In genomic region chr11:59556115-59556882, GRCh38 we compare ENCODE assay signal across 1 cellular context.
TF ChIP-seq lines count a peak whose summit lies in the region.

No MANE protein-coding gene starts in this region.

TF ChIP-seq in GM12878, 131 proteins besides CTCF, POLR2A, EP300 and RAD21 (continues in another document):
- TF ChIP-seq, protein P1, sequence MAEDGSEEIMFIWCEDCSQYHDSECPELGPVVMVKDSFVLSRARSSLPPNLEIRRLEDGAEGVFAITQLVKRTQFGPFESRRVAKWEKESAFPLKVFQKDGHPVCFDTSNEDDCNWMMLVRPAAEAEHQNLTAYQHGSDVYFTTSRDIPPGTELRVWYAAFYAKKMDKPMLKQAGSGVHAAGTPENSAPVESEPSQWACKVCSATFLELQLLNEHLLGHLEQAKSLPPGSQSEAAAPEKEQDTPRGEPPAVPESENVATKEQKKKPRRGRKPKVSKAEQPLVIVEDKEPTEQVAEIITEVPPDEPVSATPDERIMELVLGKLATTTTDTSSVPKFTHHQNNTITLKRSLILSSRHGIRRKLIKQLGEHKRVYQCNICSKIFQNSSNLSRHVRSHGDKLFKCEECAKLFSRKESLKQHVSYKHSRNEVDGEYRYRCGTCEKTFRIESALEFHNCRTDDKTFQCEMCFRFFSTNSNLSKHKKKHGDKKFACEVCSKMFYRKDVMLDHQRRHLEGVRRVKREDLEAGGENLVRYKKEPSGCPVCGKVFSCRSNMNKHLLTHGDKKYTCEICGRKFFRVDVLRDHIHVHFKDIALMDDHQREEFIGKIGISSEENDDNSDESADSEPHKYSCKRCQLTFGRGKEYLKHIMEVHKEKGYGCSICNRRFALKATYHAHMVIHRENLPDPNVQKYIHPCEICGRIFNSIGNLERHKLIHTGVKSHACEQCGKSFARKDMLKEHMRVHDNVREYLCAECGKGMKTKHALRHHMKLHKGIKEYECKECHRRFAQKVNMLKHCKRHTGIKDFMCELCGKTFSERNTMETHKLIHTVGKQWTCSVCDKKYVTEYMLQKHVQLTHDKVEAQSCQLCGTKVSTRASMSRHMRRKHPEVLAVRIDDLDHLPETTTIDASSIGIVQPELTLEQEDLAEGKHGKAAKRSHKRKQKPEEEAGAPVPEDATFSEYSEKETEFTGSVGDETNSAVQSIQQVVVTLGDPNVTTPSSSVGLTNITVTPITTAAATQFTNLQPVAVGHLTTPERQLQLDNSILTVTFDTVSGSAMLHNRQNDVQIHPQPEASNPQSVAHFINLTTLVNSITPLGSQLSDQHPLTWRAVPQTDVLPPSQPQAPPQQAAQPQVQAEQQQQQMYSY (CRISPR knock-in tag; IDR thresholded peaks at IDR 0.05), result no peak
- TF ChIP-seq JUNB (IDR thresholded peaks at IDR 0.05) (no peak), GATAD2B (conservative IDR thresholded peaks at IDR 0.05; ENCODE audit: low read depth) (0 out of 2 replicates have a peak, but pooled peaks have one; percentile 7), RUNX3 (IDR thresholded peaks at IDR 0.05; ENCODE audit: low read length) (no peak; the same call in 1 of the 2 replicates), EED (IDR thresholded peaks at IDR 0.05; ENCODE audit: low read depth) (0 out of 2 replicates have a peak, but pooled peaks have one; percentile 8), NR2C2 (IDR thresholded peaks at IDR 0.05; ENCODE audit: borderline replicate concordance, control insufficient read depth, insufficient read length, low read depth) (no peak), GABPA (IDR thresholded peaks at IDR 0.05; ENCODE audit: low read depth) (peak; percentile 65), REST (IDR thresholded peaks at IDR 0.05; ENCODE audit: low read depth, low read length) (0 out of 2 replicates have a peak, but pooled peaks have one; percentile 5), TARDBP (IDR thresholded peaks at IDR 0.05; ENCODE audit: borderline replicate concordance) (peak; percentile 94; the same call in 1 of the 2 replicates), SIN3A (IDR thresholded peaks at IDR 0.05; ENCODE audit: low read depth, low read length) (0 out of 2 replicates have a peak, but pooled peaks have one; percentile 35), ATF7 (IDR thresholded peaks at IDR 0.05; ENCODE audit: low read depth) (no peak), ZBTB40 (IDR thresholded peaks at IDR 0.05; ENCODE audit: borderline replicate concordance) (peak; percentile 55; the same call in 1 of the 2 replicates), TBL1XR1 (IDR thresholded peaks at IDR 0.05; ENCODE audit: low read depth, low read length) (peak; percentile 48; the same call in 1 of the 2 replicates), ZNF24 (IDR thresholded peaks at IDR 0.05) (peak; percentile 98), ATF2 (IDR thresholded peaks at IDR 0.05; ENCODE audit: low read length) (peak; percentile 37; the same call in 1 of the 2 replicates), ZNF687 (IDR thresholded peaks at IDR 0.05) (peak; percentile 32; the same call in 1 of the 2 replicates), SMARCA5 (IDR thresholded peaks at IDR 0.05) (peak; percentile 83; the same call in 1 of the 2 replicates), SKIL (IDR thresholded peaks at IDR 0.05; ENCODE audit: low read depth, poor library complexity, severe bottlenecking) (peak; percentile 76), POLR2AphosphoS5 (IDR thresholded peaks at IDR 0.05; ENCODE audit: low read length) (no peak), IKZF2 (IDR thresholded peaks at IDR 0.05) (peak; percentile 68 to 70; a peak in 3 of 4 replicates), ZNF217 (IDR thresholded peaks at IDR 0.05) (peak; percentile 95)
- TF ChIP-seq, protein P2, sequence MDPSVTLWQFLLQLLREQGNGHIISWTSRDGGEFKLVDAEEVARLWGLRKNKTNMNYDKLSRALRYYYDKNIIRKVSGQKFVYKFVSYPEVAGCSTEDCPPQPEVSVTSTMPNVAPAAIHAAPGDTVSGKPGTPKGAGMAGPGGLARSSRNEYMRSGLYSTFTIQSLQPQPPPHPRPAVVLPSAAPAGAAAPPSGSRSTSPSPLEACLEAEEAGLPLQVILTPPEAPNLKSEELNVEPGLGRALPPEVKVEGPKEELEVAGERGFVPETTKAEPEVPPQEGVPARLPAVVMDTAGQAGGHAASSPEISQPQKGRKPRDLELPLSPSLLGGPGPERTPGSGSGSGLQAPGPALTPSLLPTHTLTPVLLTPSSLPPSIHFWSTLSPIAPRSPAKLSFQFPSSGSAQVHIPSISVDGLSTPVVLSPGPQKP (IDR thresholded peaks at IDR 0.05; ENCODE audit: low read depth, low read length), result peak; percentile 13; the same call in 1 of the 2 replicates
- TF ChIP-seq, protein P3, sequence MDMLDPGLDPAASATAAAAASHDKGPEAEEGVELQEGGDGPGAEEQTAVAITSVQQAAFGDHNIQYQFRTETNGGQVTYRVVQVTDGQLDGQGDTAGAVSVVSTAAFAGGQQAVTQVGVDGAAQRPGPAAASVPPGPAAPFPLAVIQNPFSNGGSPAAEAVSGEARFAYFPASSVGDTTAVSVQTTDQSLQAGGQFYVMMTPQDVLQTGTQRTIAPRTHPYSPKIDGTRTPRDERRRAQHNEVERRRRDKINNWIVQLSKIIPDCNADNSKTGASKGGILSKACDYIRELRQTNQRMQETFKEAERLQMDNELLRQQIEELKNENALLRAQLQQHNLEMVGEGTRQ (IDR thresholded peaks at IDR 0.05; ENCODE audit: borderline replicate concordance, low read depth, low read length), result peak; percentile 44; the same call in 1 of the 2 replicates
